Comparison of ENCODE assay signal across 8 cellular contexts in genomic region chr6:142146828-142147662, GRCh38. TPM values are rescaled to one million over a fixed set of nuclear protein-coding genes. Genes with fewer than 3 reads are reported as not detected.
DNase-seq lines count a peak whose midpoint lies in the region; ATAC-seq and TF ChIP-seq lines count a peak whose summit lies in the region.

NMBR (minus strand) TSS chr6:142147122; CDS start chr6:142088658, 58,464 bp downstream.
VTA1 (plus strand) TSS chr6:142147263; CDS start chr6:142147288, 25 bp downstream.

- H3K4me3 ChIP-seq in OCI-LY1 (ENCODE audit: low read depth, low read length, poor library complexity, severe bottlenecking) (peak within 1 kb of the TSS; percentile 92), epithelial cell of esophagus (ENCODE audit: low read length) (peak within 1 kb of the TSS; percentile 92), mucosa of descending colon (peak within 1 kb of the TSS; percentile 53)

- no peaks in the 10 kb centered on the region for H3F3A ChIP-seq in OCI-LY1 (ENCODE audit: insufficient read depth, low read length)

- no peak within 1 kb of the TSS for H3K27ac ChIP-seq in OCI-LY1 (ENCODE audit: low read depth, low read length, poor library complexity, severe bottlenecking)

- no peaks in the 10 kb centered on the region for H3K9me3 ChIP-seq in OCI-LY1 (ENCODE audit: low read length)
- H3K9me3 ChIP-seq in mucosa of descending colon = no peaks in the 10 kb centered on the region

- peak; percentile 93 for TF ChIP-seq CTCF in OCI-LY1 (IDR thresholded peaks at IDR 0.05; ENCODE audit: low read length)
- peak; percentile 96 for TF ChIP-seq CTCF in epithelial cell of esophagus (IDR thresholded peaks at IDR 0.05; ENCODE audit: insufficient read depth, low read depth, low read length, missing control alignments)
- peak; percentile 82 for TF ChIP-seq CTCF in mucosa of descending colon (IDR thresholded peaks at IDR 0.05)

- peak within 1 kb of the TSS; percentile 84 for H2AFZ ChIP-seq in OCI-LY1 (ENCODE audit: low read length)

- peaks cover 47% of the 10 kb centered on the region for H3K79me2 ChIP-seq in OCI-LY1 (ENCODE audit: insufficient read depth, low read length)

- peak within 1 kb of the TSS; percentile 78 for H3K4me2 ChIP-seq in OCI-LY1 (ENCODE audit: low read length)

- H3K4me1 ChIP-seq in OCI-LY1 (ENCODE audit: insufficient read depth, low read length, severe bottlenecking) (peaks cover 27% of the 10 kb centered on the region), mucosa of descending colon (ENCODE audit: low read depth) (peaks cover 12% of the 10 kb centered on the region)

- H3K9me2 ChIP-seq in OCI-LY1 (ENCODE audit: low read depth, low read length) = no peaks in the 10 kb centered on the region

- H4K20me1 ChIP-seq in OCI-LY1 (ENCODE audit: insufficient read depth, low read length) = no peaks in the 10 kb centered on the region

- peak; percentile 100 for ATAC-seq in GM21515 (IDR thresholded peaks at IDR 0.05; ENCODE audit: unreplicated experiment)
- ATAC-seq in mucosa of descending colon = peak; percentile 100

- peak within 1 kb of the TSS; percentile 82 for H3K9ac ChIP-seq in OCI-LY1 (ENCODE audit: low read length)

- intact Hi-C loops in mucosa of descending colon (cut with DNase I, micrococcal nuclease) = no loop called here

- DNase-seq in DMS114 treated with DMSO at 0.1 percent for 48 hours (lab: John Stamatoyannopoulos, UW; ENCODE audit: unreplicated experiment) (peak; percentile 90), HuH-7 (ENCODE audit: low spot score) (peak; percentile 83), activated T-cell treated with anti-CD3 and anti-CD28 coated beads for 24 hours (ENCODE audit: low read depth) (peak; percentile 96), epithelial cell of esophagus (ENCODE audit: low read depth) (peak; percentile 100), mucosa of descending colon (peak; percentile 96 to 99 (median 98))
- DNase-seq in stimulated activated CD8-positive, alpha-beta memory T cell treated with anti-CD3 and anti-CD28 coated beads, Interleukin-4, amount 100 ng/mL, for 24 hours (ENCODE audit: low read depth) = peak; percentile 91

- no peaks in the 10 kb centered on the region for H3K36me3 ChIP-seq in OCI-LY1 (ENCODE audit: insufficient read depth, low read length)
- no peaks in the 10 kb centered on the region for H3K36me3 ChIP-seq in mucosa of descending colon (ENCODE audit: low read depth)

- H3K27me3 ChIP-seq in OCI-LY1 (ENCODE audit: insufficient read depth, low read length) = no peaks in the 10 kb centered on the region

RNA-seq across cellular contexts. Expression of gene NMBR, which starts in this region (rescaled TPM):
- not detected for total RNA-seq in mucosa of descending colon

RNA-seq across cellular contexts. Expression of gene VTA1, which starts in this region (rescaled TPM):
- total RNA-seq in mucosa of descending colon = 10 to 100 TPM; 38.9 to 51.1 (median 44.9) TPM
